1 cellular context compared by ENCODE assay signal in the genomic region with DNA sequence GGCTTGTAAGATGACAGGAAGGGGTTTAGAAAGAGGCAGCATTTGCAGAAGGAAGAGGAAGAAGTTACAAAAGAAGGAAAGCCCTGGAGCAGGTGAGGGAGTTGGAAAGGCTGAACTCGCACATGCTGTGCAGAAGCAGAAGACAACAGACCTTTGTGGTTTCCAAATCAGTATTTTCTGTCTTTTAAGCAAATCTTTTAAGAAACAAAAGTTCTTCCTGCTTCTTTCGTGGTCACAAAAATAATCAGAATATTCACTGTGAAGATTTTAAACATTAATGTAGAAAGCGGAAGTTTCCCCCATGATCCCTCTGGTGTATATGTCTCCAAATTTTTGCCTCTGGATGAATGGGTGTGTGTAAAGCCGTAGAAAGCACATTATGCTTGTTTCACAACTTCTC.
TF ChIP-seq lines count a peak whose summit lies in the region.

No MANE protein-coding gene starts in this region.

TF ChIP-seq in WTC11, 78 proteins besides CTCF, POLR2A, EP300 and RAD21 (continued from another document):
- TF ChIP-seq, protein P1, sequence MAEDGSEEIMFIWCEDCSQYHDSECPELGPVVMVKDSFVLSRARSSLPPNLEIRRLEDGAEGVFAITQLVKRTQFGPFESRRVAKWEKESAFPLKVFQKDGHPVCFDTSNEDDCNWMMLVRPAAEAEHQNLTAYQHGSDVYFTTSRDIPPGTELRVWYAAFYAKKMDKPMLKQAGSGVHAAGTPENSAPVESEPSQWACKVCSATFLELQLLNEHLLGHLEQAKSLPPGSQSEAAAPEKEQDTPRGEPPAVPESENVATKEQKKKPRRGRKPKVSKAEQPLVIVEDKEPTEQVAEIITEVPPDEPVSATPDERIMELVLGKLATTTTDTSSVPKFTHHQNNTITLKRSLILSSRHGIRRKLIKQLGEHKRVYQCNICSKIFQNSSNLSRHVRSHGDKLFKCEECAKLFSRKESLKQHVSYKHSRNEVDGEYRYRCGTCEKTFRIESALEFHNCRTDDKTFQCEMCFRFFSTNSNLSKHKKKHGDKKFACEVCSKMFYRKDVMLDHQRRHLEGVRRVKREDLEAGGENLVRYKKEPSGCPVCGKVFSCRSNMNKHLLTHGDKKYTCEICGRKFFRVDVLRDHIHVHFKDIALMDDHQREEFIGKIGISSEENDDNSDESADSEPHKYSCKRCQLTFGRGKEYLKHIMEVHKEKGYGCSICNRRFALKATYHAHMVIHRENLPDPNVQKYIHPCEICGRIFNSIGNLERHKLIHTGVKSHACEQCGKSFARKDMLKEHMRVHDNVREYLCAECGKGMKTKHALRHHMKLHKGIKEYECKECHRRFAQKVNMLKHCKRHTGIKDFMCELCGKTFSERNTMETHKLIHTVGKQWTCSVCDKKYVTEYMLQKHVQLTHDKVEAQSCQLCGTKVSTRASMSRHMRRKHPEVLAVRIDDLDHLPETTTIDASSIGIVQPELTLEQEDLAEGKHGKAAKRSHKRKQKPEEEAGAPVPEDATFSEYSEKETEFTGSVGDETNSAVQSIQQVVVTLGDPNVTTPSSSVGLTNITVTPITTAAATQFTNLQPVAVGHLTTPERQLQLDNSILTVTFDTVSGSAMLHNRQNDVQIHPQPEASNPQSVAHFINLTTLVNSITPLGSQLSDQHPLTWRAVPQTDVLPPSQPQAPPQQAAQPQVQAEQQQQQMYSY (CRISPR knock-in tag; IDR thresholded peaks at IDR 0.05): no peak
- TF ChIP-seq, protein P2, sequence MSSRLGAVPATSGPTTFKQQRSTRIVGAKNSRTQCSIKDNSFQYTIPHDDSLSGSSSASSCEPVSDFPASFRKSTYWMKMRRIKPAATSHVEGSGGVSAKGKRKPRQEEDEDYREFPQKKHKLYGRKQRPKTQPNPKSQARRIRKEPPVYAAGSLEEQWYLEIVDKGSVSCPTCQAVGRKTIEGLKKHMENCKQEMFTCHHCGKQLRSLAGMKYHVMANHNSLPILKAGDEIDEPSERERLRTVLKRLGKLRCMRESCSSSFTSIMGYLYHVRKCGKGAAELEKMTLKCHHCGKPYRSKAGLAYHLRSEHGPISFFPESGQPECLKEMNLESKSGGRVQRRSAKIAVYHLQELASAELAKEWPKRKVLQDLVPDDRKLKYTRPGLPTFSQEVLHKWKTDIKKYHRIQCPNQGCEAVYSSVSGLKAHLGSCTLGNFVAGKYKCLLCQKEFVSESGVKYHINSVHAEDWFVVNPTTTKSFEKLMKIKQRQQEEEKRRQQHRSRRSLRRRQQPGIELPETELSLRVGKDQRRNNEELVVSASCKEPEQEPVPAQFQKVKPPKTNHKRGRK (CRISPR knock-in tag; IDR thresholded peaks at IDR 0.05; ENCODE audit: borderline replicate concordance): no peak
- TF ChIP-seq NR2C2 (CRISPR knock-in tag; IDR thresholded peaks at IDR 0.05) (no peak), ZNF416 (CRISPR knock-in tag; IDR thresholded peaks at IDR 0.05) (no peak), NFATC4 (CRISPR knock-in tag; IDR thresholded peaks at IDR 0.05) (no peak), EMX1 (CRISPR knock-in tag; IDR thresholded peaks at IDR 0.05) (no peak), ZNF423 (CRISPR knock-in tag; IDR thresholded peaks at IDR 0.05) (no peak), ETV6 (CRISPR knock-in tag; IDR thresholded peaks at IDR 0.05) (no peak), OVOL2 (CRISPR knock-in tag; IDR thresholded peaks at IDR 0.05; ENCODE audit: borderline replicate concordance) (no peak), ZNF671 (CRISPR knock-in tag; IDR thresholded peaks at IDR 0.05) (no peak), ATF1 (CRISPR knock-in tag; IDR thresholded peaks at IDR 0.05) (no peak), JAZF1 (CRISPR knock-in tag; IDR thresholded peaks at IDR 0.05) (no peak), ZNF219 (CRISPR knock-in tag; IDR thresholded peaks at IDR 0.05; ENCODE audit: borderline replicate concordance) (no peak)
- TF ChIP-seq, protein P3, sequence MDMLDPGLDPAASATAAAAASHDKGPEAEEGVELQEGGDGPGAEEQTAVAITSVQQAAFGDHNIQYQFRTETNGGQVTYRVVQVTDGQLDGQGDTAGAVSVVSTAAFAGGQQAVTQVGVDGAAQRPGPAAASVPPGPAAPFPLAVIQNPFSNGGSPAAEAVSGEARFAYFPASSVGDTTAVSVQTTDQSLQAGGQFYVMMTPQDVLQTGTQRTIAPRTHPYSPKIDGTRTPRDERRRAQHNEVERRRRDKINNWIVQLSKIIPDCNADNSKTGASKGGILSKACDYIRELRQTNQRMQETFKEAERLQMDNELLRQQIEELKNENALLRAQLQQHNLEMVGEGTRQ (CRISPR knock-in tag; IDR thresholded peaks at IDR 0.05): no peak
- TF ChIP-seq, protein P4, sequence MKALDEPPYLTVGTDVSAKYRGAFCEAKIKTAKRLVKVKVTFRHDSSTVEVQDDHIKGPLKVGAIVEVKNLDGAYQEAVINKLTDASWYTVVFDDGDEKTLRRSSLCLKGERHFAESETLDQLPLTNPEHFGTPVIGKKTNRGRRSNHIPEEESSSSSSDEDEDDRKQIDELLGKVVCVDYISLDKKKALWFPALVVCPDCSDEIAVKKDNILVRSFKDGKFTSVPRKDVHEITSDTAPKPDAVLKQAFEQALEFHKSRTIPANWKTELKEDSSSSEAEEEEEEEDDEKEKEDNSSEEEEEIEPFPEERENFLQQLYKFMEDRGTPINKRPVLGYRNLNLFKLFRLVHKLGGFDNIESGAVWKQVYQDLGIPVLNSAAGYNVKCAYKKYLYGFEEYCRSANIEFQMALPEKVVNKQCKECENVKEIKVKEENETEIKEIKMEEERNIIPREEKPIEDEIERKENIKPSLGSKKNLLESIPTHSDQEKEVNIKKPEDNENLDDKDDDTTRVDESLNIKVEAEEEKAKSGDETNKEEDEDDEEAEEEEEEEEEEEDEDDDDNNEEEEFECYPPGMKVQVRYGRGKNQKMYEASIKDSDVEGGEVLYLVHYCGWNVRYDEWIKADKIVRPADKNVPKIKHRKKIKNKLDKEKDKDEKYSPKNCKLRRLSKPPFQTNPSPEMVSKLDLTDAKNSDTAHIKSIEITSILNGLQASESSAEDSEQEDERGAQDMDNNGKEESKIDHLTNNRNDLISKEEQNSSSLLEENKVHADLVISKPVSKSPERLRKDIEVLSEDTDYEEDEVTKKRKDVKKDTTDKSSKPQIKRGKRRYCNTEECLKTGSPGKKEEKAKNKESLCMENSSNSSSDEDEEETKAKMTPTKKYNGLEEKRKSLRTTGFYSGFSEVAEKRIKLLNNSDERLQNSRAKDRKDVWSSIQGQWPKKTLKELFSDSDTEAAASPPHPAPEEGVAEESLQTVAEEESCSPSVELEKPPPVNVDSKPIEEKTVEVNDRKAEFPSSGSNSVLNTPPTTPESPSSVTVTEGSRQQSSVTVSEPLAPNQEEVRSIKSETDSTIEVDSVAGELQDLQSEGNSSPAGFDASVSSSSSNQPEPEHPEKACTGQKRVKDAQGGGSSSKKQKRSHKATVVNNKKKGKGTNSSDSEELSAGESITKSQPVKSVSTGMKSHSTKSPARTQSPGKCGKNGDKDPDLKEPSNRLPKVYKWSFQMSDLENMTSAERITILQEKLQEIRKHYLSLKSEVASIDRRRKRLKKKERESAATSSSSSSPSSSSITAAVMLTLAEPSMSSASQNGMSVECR (CRISPR knock-in tag; IDR thresholded peaks at IDR 0.05; ENCODE audit: borderline replicate concordance): no peak
- TF ChIP-seq, protein P5, sequence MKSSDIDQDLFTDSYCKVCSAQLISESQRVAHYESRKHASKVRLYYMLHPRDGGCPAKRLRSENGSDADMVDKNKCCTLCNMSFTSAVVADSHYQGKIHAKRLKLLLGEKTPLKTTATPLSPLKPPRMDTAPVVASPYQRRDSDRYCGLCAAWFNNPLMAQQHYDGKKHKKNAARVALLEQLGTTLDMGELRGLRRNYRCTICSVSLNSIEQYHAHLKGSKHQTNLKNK (CRISPR knock-in tag; IDR thresholded peaks at IDR 0.05): no peak
- TF ChIP-seq, protein P6, sequence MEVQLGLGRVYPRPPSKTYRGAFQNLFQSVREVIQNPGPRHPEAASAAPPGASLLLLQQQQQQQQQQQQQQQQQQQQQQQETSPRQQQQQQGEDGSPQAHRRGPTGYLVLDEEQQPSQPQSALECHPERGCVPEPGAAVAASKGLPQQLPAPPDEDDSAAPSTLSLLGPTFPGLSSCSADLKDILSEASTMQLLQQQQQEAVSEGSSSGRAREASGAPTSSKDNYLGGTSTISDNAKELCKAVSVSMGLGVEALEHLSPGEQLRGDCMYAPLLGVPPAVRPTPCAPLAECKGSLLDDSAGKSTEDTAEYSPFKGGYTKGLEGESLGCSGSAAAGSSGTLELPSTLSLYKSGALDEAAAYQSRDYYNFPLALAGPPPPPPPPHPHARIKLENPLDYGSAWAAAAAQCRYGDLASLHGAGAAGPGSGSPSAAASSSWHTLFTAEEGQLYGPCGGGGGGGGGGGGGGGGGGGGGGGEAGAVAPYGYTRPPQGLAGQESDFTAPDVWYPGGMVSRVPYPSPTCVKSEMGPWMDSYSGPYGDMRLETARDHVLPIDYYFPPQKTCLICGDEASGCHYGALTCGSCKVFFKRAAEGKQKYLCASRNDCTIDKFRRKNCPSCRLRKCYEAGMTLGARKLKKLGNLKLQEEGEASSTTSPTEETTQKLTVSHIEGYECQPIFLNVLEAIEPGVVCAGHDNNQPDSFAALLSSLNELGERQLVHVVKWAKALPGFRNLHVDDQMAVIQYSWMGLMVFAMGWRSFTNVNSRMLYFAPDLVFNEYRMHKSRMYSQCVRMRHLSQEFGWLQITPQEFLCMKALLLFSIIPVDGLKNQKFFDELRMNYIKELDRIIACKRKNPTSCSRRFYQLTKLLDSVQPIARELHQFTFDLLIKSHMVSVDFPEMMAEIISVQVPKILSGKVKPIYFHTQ (CRISPR knock-in tag; IDR thresholded peaks at IDR 0.05): no peak
- TF ChIP-seq, protein P7, sequence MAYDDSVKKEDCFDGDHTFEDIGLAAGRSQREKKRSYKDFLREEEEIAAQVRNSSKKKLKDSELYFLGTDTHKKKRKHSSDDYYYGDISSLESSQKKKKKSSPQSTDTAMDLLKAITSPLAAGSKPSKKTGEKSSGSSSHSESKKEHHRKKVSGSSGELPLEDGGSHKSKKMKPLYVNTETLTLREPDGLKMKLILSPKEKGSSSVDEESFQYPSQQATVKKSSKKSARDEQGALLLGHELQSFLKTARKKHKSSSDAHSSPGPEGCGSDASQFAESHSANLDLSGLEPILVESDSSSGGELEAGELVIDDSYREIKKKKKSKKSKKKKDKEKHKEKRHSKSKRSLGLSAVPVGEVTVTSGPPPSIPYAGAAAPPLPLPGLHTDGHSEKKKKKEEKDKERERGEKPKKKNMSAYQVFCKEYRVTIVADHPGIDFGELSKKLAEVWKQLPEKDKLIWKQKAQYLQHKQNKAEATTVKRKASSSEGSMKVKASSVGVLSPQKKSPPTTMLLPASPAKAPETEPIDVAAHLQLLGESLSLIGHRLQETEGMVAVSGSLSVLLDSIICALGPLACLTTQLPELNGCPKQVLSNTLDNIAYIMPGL (CRISPR knock-in tag; IDR thresholded peaks at IDR 0.05): no peak
TF ChIP-seq in WTC11: peak in this region for 0.
